2 cellular contexts compared by ENCODE assay signal in the genomic region with DNA sequence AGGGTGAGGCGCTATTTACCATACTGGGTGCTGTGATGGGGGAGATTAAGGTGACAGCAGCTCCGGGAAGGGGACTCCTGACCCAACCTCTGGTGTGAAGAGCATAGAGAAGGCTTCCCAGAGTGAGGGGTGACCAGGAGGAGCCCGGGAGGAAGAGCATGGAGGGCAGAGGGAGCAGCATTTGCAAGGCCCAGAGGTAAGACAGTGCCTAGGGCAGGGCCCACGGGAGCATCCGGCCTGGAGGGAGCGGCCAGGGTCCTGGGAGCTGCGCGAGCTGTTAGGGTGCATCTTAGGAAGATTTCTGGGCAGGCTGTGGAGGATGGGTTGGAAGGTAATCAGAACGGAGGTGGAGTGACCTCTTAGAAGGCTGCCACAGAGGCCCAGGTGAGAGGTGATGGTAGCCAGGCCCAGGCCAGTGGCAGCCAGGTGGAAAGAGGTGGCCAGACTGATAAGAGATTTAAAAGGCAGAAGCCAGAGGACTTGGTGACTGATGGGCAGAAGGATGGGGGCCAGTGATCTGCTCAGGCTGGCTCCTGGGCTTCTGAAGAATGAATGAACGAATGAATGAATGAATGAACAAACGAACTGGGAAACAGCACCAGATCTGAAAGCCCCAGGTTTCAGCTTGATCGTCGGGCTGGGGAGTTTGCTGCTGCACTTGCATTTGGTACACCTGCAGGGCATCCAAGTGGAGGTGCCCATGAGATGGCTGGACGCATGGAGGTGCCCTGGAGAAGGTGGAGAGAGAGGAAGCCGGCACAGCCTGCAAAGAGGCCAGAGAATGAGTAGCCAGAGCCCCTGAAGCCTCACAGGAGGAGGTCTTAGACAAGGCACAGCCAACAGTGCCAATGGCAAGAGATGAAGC.
TF ChIP-seq lines count a peak whose summit lies in the region.

No MANE protein-coding gene starts in this region.

TF ChIP-seq in HEK293, 187 proteins besides CTCF, POLR2A, EP300 and RAD21:
- TF ChIP-seq ZNF24 (tag by site-specific recombination; IDR thresholded peaks at IDR 0.05) (peak; percentile 75; the same call in 1 of the 2 replicates), ZFP3 (tag by site-specific recombination; IDR thresholded peaks at IDR 0.05; ENCODE audit: low read depth) (no peak)
TF ChIP-seq in HEK293: peak in this region for 1.

TF ChIP-seq in K562, 482 proteins besides CTCF, POLR2A, EP300 and RAD21:
- peak; percentile 87 for TF ChIP-seq ZNF24 (IDR thresholded peaks at IDR 0.05)
- TF ChIP-seq HSF4 (CRISPR knock-in tag; IDR thresholded peaks at IDR 0.05; ENCODE audit: borderline replicate concordance): no peak
